ENCODE assay signal across 23 cellular contexts in the genomic region with DNA sequence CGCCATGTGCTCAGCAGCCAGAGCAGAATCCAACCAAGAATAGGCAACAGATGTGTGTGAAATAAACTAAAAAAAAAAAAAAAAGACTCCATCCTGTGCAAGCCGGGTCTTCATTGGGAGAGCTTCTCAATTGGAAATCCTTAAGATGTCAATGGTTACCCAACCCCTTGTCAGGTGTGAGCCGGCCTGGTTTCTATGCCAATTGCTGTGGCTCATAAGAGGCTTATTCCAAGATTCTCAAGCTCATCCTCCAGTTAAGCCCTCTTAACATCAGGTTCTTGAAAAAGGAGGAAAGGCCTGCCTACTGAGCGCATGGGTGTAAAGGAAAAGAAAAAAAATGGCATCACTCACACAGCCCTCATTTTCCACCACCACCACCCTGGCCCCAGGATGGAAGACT.
"Had no signal": no experiment of that assay in that cellular context is flagged by ENCODE, and none has a peak within 500 bp of the region (broad histone marks: within the 10 kb centered on the region; RNA-seq: fewer than 3 reads in every experiment).

No MANE protein-coding gene starts in this region.

- H3K27me3 ChIP-seq: pancreas, spleen, tibial nerve, upper lobe of left lung, vagina had no signal

- ATAC-seq: natural killer cell; pancreas; right cardiac atrium; sciatic nerve; stimulated activated effector memory CD8-positive, alpha-beta T cell treated with anti-CD3 and anti-CD28 coated beads, Interleukin-12 subunit alpha, Interleukin-12 subunit beta, amount 100 ng/mL, for 72 hours had no signal

- H3K4me3 ChIP-seq: left ventricle myocardium inferior, lung, pancreas, prostate gland, skin epidermis, spleen, tibial nerve, upper lobe of left lung, vagina had no signal

- H3K27ac ChIP-seq: left ventricle myocardium inferior, pancreas, prostate gland, skin epidermis, spleen, tibial nerve, upper lobe of left lung, vagina had no signal

- H3K4me1 ChIP-seq: left ventricle myocardium inferior, pancreas, prostate gland, spleen, tibial nerve, upper lobe of left lung, vagina had no signal

- H3K9me3 ChIP-seq: pancreas, prostate gland, tibial nerve, upper lobe of left lung, vagina had no signal

- DNase-seq: hypothalamus; immature natural killer cell; kidney; left ventricle myocardium inferior; naive B cell; natural killer cell; nucleus accumbens; pancreas; posterior cingulate gyrus; retina; right cardiac atrium; spleen; stimulated activated CD4-positive, alpha-beta T cell treated with anti-CD3 and anti-CD28 coated beads, Interleukin-4, amount 100 ng/mL, for 24 hours; stimulated activated naive CD4-positive, alpha-beta T cell; substantia nigra; upper lobe of left lung had no signal

- H3K36me3 ChIP-seq: left ventricle myocardium inferior, pancreas, prostate gland, spleen, tibial nerve, upper lobe of left lung, vagina had no signal
